10 cellular contexts compared by ENCODE assay signal in the genomic region with DNA sequence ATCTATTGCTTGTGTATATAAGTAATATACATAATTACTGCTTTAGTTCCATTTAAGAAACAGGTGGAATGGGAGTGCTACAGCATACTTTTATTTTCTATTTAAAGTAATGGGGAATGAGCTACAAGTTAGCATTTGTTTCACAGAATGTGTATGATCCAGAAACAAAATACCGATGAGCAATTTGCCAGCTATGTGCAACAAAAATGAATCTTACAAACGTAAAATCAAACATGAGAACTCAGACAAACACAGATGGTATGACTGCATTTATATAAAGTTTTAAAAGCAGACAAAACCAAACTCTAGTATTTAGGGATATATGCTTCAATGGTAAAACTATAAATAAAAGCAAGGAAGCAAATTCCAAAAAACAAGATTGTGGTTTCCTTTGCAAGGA.
"Had no signal": no experiment of that assay in that cellular context is flagged by ENCODE, and none has a peak within 500 bp of the region (broad histone marks: within the 10 kb centered on the region; RNA-seq: fewer than 3 reads in every experiment).

No MANE protein-coding gene starts in this region.

- ATAC-seq: activated CD8-positive, alpha-beta memory T cell treated with anti-CD3 and anti-CD28 coated beads, Interleukin-2, amount 10 ng/mL, durations not matched to agents 7 days and 5 days; body of pancreas had no signal

- H3K4me1 ChIP-seq: body of pancreas, right atrium auricular region, stomach had no signal

- DNase-seq: activated B cell treated with CpG ODN at 0.5 μM for 24 hours; activated CD4-positive, alpha-beta memory T cell treated with anti-CD3 and anti-CD28 coated beads, Interleukin-2, amount 10 ng/mL, durations not matched to agents 7 days and 5 days; activated CD4-positive, alpha-beta T cell treated with anti-CD3 and anti-CD28 coated beads for 48 hours; activated CD8-positive, alpha-beta memory T cell treated with anti-CD3 and anti-CD28 coated beads, Interleukin-2, amount 10 ng/mL, durations not matched to agents 7 days and 5 days; amygdala; body of pancreas; caudate nucleus; stimulated activated CD4-positive, alpha-beta T cell treated with anti-CD3 and anti-CD28 coated beads, Interleukin-4, amount 100 ng/mL, for 1 hour; stomach had no signal

- H3K4me3 ChIP-seq: body of pancreas, right atrium auricular region, stomach had no signal

- H3K9me3 ChIP-seq: body of pancreas, right atrium auricular region had no signal

- H3K27ac ChIP-seq: body of pancreas, right atrium auricular region, stomach had no signal

- H3K27me3 ChIP-seq: body of pancreas, right atrium auricular region, stomach had no signal

- H3K36me3 ChIP-seq: right atrium auricular region, stomach had no signal
